ENCODE assay signal across 1 cellular context in the genomic region with DNA sequence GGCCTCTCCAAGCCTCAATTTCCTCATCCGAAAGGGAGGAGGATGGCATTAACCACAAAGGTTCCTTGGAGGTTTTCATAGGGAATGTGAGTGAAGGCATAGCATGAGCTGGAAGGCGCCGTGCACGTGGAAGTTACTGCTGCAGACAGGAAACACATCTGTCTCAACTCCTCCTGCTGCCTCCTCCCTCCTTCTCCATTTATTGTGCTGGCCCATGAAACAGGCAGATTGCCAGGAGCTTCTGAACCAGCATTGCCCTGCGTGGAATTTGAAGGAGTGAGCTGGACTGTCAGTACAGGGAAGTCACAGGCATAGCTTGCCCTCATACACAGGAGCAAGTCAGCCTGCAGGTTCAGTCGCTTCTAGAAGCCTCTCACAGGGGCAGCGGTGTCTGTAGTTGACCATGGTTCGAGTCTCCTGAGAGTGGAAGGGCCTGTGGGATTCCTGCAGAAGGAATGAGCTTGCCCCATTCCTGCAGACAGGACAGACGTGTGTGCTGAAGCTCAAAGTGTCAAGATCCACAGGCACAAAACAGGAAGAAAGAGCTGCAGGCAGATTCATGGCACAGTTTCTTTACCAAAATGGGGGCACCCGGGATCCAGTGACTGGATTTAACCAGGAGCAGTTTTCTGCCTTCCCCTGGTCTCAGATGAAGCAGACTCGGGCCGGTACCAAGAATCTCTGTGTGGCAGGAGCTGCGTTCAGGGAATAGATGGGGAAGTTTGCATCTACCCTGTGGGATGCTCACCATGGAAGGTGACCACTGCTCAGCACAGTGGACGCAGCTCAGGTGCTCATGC.
TF ChIP-seq lines count a peak whose summit lies in the region.

No MANE protein-coding gene starts in this region.

TF ChIP-seq in WTC11, 78 proteins besides CTCF, POLR2A, EP300 and RAD21 (continued from another document):
- TF ChIP-seq CDX4 (CRISPR knock-in tag; IDR thresholded peaks at IDR 0.05; ENCODE audit: borderline replicate concordance) (no peak), JUN (CRISPR knock-in tag; IDR thresholded peaks at IDR 0.05) (no peak), ZNF416 (CRISPR knock-in tag; IDR thresholded peaks at IDR 0.05) (no peak)
- TF ChIP-seq, protein P1, sequence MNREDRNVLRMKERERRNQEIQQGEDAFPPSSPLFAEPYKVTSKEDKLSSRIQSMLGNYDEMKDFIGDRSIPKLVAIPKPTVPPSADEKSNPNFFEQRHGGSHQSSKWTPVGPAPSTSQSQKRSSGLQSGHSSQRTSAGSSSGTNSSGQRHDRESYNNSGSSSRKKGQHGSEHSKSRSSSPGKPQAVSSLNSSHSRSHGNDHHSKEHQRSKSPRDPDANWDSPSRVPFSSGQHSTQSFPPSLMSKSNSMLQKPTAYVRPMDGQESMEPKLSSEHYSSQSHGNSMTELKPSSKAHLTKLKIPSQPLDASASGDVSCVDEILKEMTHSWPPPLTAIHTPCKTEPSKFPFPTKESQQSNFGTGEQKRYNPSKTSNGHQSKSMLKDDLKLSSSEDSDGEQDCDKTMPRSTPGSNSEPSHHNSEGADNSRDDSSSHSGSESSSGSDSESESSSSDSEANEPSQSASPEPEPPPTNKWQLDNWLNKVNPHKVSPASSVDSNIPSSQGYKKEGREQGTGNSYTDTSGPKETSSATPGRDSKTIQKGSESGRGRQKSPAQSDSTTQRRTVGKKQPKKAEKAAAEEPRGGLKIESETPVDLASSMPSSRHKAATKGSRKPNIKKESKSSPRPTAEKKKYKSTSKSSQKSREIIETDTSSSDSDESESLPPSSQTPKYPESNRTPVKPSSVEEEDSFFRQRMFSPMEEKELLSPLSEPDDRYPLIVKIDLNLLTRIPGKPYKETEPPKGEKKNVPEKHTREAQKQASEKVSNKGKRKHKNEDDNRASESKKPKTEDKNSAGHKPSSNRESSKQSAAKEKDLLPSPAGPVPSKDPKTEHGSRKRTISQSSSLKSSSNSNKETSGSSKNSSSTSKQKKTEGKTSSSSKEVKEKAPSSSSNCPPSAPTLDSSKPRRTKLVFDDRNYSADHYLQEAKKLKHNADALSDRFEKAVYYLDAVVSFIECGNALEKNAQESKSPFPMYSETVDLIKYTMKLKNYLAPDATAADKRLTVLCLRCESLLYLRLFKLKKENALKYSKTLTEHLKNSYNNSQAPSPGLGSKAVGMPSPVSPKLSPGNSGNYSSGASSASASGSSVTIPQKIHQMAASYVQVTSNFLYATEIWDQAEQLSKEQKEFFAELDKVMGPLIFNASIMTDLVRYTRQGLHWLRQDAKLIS (CRISPR knock-in tag; IDR thresholded peaks at IDR 0.05; ENCODE audit: borderline replicate concordance): no peak
- TF ChIP-seq, protein P2, sequence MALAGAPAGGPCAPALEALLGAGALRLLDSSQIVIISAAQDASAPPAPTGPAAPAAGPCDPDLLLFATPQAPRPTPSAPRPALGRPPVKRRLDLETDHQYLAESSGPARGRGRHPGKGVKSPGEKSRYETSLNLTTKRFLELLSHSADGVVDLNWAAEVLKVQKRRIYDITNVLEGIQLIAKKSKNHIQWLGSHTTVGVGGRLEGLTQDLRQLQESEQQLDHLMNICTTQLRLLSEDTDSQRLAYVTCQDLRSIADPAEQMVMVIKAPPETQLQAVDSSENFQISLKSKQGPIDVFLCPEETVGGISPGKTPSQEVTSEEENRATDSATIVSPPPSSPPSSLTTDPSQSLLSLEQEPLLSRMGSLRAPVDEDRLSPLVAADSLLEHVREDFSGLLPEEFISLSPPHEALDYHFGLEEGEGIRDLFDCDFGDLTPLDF (CRISPR knock-in tag; IDR thresholded peaks at IDR 0.05): no peak
- TF ChIP-seq, protein P3, sequence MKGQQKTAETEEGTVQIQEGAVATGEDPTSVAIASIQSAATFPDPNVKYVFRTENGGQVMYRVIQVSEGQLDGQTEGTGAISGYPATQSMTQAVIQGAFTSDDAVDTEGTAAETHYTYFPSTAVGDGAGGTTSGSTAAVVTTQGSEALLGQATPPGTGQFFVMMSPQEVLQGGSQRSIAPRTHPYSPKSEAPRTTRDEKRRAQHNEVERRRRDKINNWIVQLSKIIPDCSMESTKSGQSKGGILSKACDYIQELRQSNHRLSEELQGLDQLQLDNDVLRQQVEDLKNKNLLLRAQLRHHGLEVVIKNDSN (CRISPR knock-in tag; IDR thresholded peaks at IDR 0.05): no peak
